ENCODE assay signal across 22 cellular contexts in genomic region chr2:71720596-71721361, GRCh38.
A peak's percentile ranks its signal among the peaks of the same experiment; 100 is the strongest.
DNase-seq lines count a peak whose midpoint lies in the region; ATAC-seq and TF ChIP-seq lines count a peak whose summit lies in the region.
"Had no signal": no experiment of that assay in that cellular context is flagged by ENCODE, and none has a peak within 500 bp of the region (broad histone marks: within the 10 kb centered on the region; RNA-seq: fewer than 3 reads in every experiment).

No MANE protein-coding gene starts in this region.

- BruUV-seq in MCF 10A (replicated peaks; lab: Mats Ljungman, UMichigan) = no TSS peak

- POLR2A ChIA-PET in MCF 10A (lab: Yijun Ruan, JAX) = interaction anchor here (0.7 kb wide), 1 partner anchor 135 kb away, joined by 3 read pairs; no protein-coding TSS in a partner anchor

- TF ChIP-seq EP300 in sigmoid colon (IDR thresholded peaks at IDR 0.05) (no peak), upper lobe of left lung (IDR thresholded peaks at IDR 0.05) (no peak)

- H3K9me3 ChIP-seq in breast epithelium = peaks cover 8 to 15% of the 10 kb centered on the region in 2 donors
- H3K9me3 ChIP-seq in esophagus squamous epithelium = peaks cover 0 to 16% (median 3%) of the 10 kb centered on the region in 3 donors
- peaks cover 0 to 9% (median 0%) of the 10 kb centered on the region in 4 donors for H3K9me3 ChIP-seq in sigmoid colon
- H3K9me3 ChIP-seq in upper lobe of left lung = peaks cover 0 to 15% (median 3%) of the 10 kb centered on the region in 4 donors

- DNase-seq in breast epithelium (ENCODE audit: low spot score in 2 of 2) = no peak
- no peak for DNase-seq in MCF 10A (ENCODE audit: unreplicated experiment)
- no peak for DNase-seq in esophagus squamous epithelium (lab: John Stamatoyannopoulos, UW)
- DNase-seq in sigmoid colon = peak; percentile 60
- no peak for DNase-seq in upper lobe of left lung
- no peak for DNase-seq in T1000 (lab: John Stamatoyannopoulos, UW)
- DNase-seq in NCI-H2107 treated with DMSO at 0.1 percent for 48 hours (lab: John Stamatoyannopoulos, UW; ENCODE audit: unreplicated experiment) = no peak
- DNase-seq in activated CD4-positive, alpha-beta T cell treated with anti-CD3 and anti-CD28 coated beads, Interleukin-2, amount 50 U/mL, for 1 hour = no peak
- DNase-seq: activated B cell treated with CpG ODN at 0.5 μM for 24 hours; activated CD4-positive, alpha-beta memory T cell treated with anti-CD3 and anti-CD28 coated beads for 36 hours; activated naive CD8-positive, alpha-beta T cell treated with anti-CD3 and anti-CD28 coated beads, Interleukin-2, amount 50 U/mL, for 24 hours; CD8-positive, alpha-beta T cell; dermis blood vessel endothelial cell; DMS153; NCI-H1694; NCI-H345; NCI-H774; stimulated activated CD4-positive, alpha-beta T cell treated with anti-CD3 and anti-CD28 coated beads, Interleukin-15, amount 100 ng/mL, for 24 hours; stimulated activated CD8-positive, alpha-beta memory T cell treated with anti-CD3 and anti-CD28 coated beads, Interleukin-4, amount 100 ng/mL, for 48 hours; T-helper 9 cell had no signal

- peaks cover 13% of the 10 kb centered on the region for H3K27me3 Mint-ChIP-seq in MCF 10A (ENCODE audit: insufficient read depth, unreplicated experiment)
- H3K27me3 Mint-ChIP-seq: activated B cell treated with CpG ODN at 0.5 μM for 24 hours; activated CD4-positive, alpha-beta memory T cell treated with anti-CD3 and anti-CD28 coated beads for 36 hours had no signal

- 75 to 86% methylated on average over 3 to 4 of the region's 4 CpGs for WGBS in esophagus squamous epithelium, 2 donors
- WGBS in sigmoid colon, 2 donors = 82 to 85% methylated on average over 4 of the region's 4 CpGs
- WGBS in upper lobe of left lung, 2 donors = 72 to 85% methylated on average over 4 of the region's 4 CpGs

- ATAC-seq in upper lobe of left lung (ENCODE audit: low FRiP score in 2 of 2) = no peak
- ATAC-seq: activated naive CD8-positive, alpha-beta T cell treated with anti-CD3 and anti-CD28 coated beads, Interleukin-2, amount 50 U/mL, for 24 hours; CD8-positive, alpha-beta T cell had no signal

- H3K36me3 ChIP-seq in breast epithelium = no peaks in the 10 kb centered on the region
- H3K36me3 ChIP-seq in esophagus squamous epithelium = no peaks in the 10 kb centered on the region
- H3K36me3 ChIP-seq in sigmoid colon = no peaks in the 10 kb centered on the region
- H3K36me3 ChIP-seq in upper lobe of left lung = no peaks in the 10 kb centered on the region

- intact Hi-C loops in breast epithelium (cut with DNase I; ENCODE audit: low total_unique reads) = no loop called here
- intact Hi-C loops in MCF 10A (cut with micrococcal nuclease) = no loop called here
- intact Hi-C loops in esophagus squamous epithelium (cut with DNase I) = no loop called here
- intact Hi-C loops in sigmoid colon (cut with DNase I) = no loop called here

- H3K4me3 ChIP-seq in breast epithelium = no peak overlapping the region
- H3K4me3 ChIP-seq in esophagus squamous epithelium = no peak overlapping the region
- no peak overlapping the region for H3K4me3 ChIP-seq in sigmoid colon
- no peak overlapping the region for H3K4me3 ChIP-seq in upper lobe of left lung

- H3K27me3 ChIP-seq in breast epithelium = no peaks in the 10 kb centered on the region
- no peaks in the 10 kb centered on the region for H3K27me3 ChIP-seq in esophagus squamous epithelium
- H3K27me3 ChIP-seq in sigmoid colon = no peaks in the 10 kb centered on the region
- H3K27me3 ChIP-seq in upper lobe of left lung = no peaks in the 10 kb centered on the region

- peaks cover 9% of the 10 kb centered on the region for H3K9me3 Mint-ChIP-seq in MCF 10A (ENCODE audit: unreplicated experiment)
- H3K9me3 Mint-ChIP-seq: activated B cell treated with CpG ODN at 0.5 μM for 24 hours had no signal

- no peak overlapping the region for H3K4me3 Mint-ChIP-seq in MCF 10A (ENCODE audit: unreplicated experiment)
- H3K4me3 Mint-ChIP-seq: activated B cell treated with CpG ODN at 0.5 μM for 24 hours; activated CD4-positive, alpha-beta memory T cell treated with anti-CD3 and anti-CD28 coated beads for 36 hours; activated naive CD8-positive, alpha-beta T cell treated with anti-CD3 and anti-CD28 coated beads, Interleukin-2, amount 50 U/mL, for 24 hours; CD8-positive, alpha-beta T cell had no signal

- peaks cover 7% of the 10 kb centered on the region for H3K4me1 Mint-ChIP-seq in MCF 10A (ENCODE audit: insufficient read depth, unreplicated experiment)
- H3K4me1 Mint-ChIP-seq: activated B cell treated with CpG ODN at 0.5 μM for 24 hours; activated naive CD8-positive, alpha-beta T cell treated with anti-CD3 and anti-CD28 coated beads, Interleukin-2, amount 50 U/mL, for 24 hours had no signal

- H3K4me1 ChIP-seq in breast epithelium (peaks cover 4 to 19% of the 10 kb centered on the region in 2 donors), esophagus squamous epithelium (peaks cover 0 to 44% (median 26%) of the 10 kb centered on the region in 3 donors), sigmoid colon (peaks cover 0 to 48% (median 42%) of the 10 kb centered on the region in 4 donors), upper lobe of left lung (peaks cover 18 to 47% (median 34%) of the 10 kb centered on the region in 4 donors)

- H3K27ac Mint-ChIP-seq in MCF 10A (ENCODE audit: low read depth, unreplicated experiment) = no peak overlapping the region
- H3K27ac Mint-ChIP-seq: activated B cell treated with CpG ODN at 0.5 μM for 24 hours; activated CD4-positive, alpha-beta memory T cell treated with anti-CD3 and anti-CD28 coated beads for 36 hours; activated naive CD8-positive, alpha-beta T cell treated with anti-CD3 and anti-CD28 coated beads, Interleukin-2, amount 50 U/mL, for 24 hours; CD8-positive, alpha-beta T cell had no signal

- TF ChIP-seq CTCF in breast epithelium (IDR thresholded peaks at IDR 0.05) (no peak), MCF 10A (IDR thresholded peaks at IDR 0.05; ENCODE audit: unreplicated experiment) (no peak), esophagus squamous epithelium (IDR thresholded peaks at IDR 0.05) (no peak), sigmoid colon (IDR thresholded peaks at IDR 0.05) (no peak), upper lobe of left lung (IDR thresholded peaks at IDR 0.05) (no peak)

- CTCF ChIA-PET in MCF 10A (lab: Yijun Ruan, JAX) = interaction anchor here (0.6 to 1.0 kb wide), 2 partner anchors 82 to 1144 kb away, joined by 3 to 5 read pairs; no protein-coding TSS in a partner anchor

- H3K27ac ChIP-seq in breast epithelium (peak overlapping the region; percentile 37 to 72), esophagus squamous epithelium (peak overlapping the region; percentile 9 to 79 (median 68)), sigmoid colon (peak overlapping the region; percentile 46 to 69 (median 57)), upper lobe of left lung (peak overlapping the region in 3 of 4 donors; percentile 47 to 75 (median 60))
- H3K27ac ChIP-seq: 22Rv1, KMS-11 had no signal

- H3K36me3 Mint-ChIP-seq in MCF 10A (ENCODE audit: insufficient read depth, unreplicated experiment) = no peaks in the 10 kb centered on the region
- H3K36me3 Mint-ChIP-seq: activated CD4-positive, alpha-beta memory T cell treated with anti-CD3 and anti-CD28 coated beads for 36 hours; CD8-positive, alpha-beta T cell had no signal

- TF ChIP-seq POLR2A in breast epithelium (IDR thresholded peaks at IDR 0.05) = no peak
- no peak for TF ChIP-seq POLR2A in esophagus squamous epithelium (IDR thresholded peaks at IDR 0.05)
- TF ChIP-seq POLR2A in sigmoid colon (IDR thresholded peaks at IDR 0.05) = no peak
- no peak for TF ChIP-seq POLR2A in upper lobe of left lung (IDR thresholded peaks at IDR 0.05)
